ENCODE assay signal across 8 cellular contexts in the genomic region with DNA sequence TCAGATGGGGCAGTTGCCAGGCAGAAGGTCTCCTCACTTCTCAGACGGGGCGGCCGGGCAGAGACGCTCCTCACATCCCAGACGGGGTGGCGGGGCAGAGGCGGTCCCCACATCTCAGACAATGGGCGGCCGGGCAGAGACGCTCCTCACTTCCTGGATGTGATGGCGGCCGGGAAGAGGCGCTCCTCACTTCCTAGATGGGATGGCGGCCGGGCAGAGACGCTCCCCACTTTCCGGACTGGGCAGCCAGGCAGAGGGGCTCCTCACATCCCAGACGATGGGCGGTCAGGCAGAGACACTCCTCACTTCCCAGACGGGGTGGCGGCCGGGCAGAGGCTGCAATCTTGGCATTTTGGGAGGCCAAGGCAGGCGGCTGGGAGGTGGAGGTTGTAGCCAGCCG. TPM values are rescaled to one million over a fixed set of nuclear protein-coding genes. Genes with fewer than 3 reads are reported as not detected.
"Had no signal": no experiment of that assay in that cellular context is flagged by ENCODE, and none has a peak within 500 bp of the region (broad histone marks: within the 10 kb centered on the region; RNA-seq: fewer than 3 reads in every experiment).

No MANE protein-coding gene starts in this region.

RNA-seq across cellular contexts. Expression of gene GABRG3, which starts 33.2 kb away (rescaled TPM):
- total RNA-seq: subcutaneous adipose tissue, thoracic aorta, tibial nerve, transverse colon, upper lobe of left lung, upper lobe of right lung, vagina had no signal
- polyA plus RNA-seq: urinary bladder had no signal
